34 cellular contexts compared by ENCODE assay signal in genomic region chr19:2361259-2362038, GRCh38. TPM values are rescaled to one million over a fixed set of nuclear protein-coding genes. Genes with fewer than 3 reads are reported as not detected.
A peak's percentile ranks its signal among the peaks of the same experiment; 100 is the strongest.
DNase-seq lines count a peak whose midpoint lies in the region; ATAC-seq, FAIRE-seq and TF ChIP-seq lines count a peak whose summit lies in the region.
"Had no signal": no experiment of that assay in that cellular context is flagged by ENCODE, and none has a peak within 500 bp of the region (broad histone marks: within the 10 kb centered on the region; RNA-seq: fewer than 3 reads in every experiment).

No MANE protein-coding gene starts in this region.

- no peaks in the 10 kb centered on the region for H3K79me2 ChIP-seq in GM23338 (replicated peaks; ENCODE audit: insufficient read depth)

- H3K9me3 ChIP-seq in BLaER1 treated with 17β-estradiol and CSF1 and Interleukin-3, amounts not matched to agents 10 nM and 100 nM (replicated peaks in 1 of 11): peaks cover 0 to 7% (median 2%) of the 10 kb centered on the region in 11 experiments; a peak in 6 of 22 replicates
- H3K9me3 ChIP-seq: Caco-2, transverse colon had no signal

- H3K9me3 Mint-ChIP-seq in GM23338: no peaks in the 10 kb centered on the region; the same call in 2 of the 3 replicates
- H3K9me3 Mint-ChIP-seq: activated naive CD8-positive, alpha-beta T cell treated with anti-CD3 and anti-CD28 coated beads, Interleukin-2, amount 50 U/mL, for 24 hours; activated T-cell treated with anti-CD3 and anti-CD28 coated beads, Interleukin-2, amount 50 U/mL, for 72 hours had no signal

- H3K4me1 Mint-ChIP-seq in GM23338: peaks cover 5% of the 10 kb centered on the region
- H3K4me1 Mint-ChIP-seq: CD14-positive monocyte had no signal

- no peaks in the 10 kb centered on the region for H3K36me3 ChIP-seq in BLaER1 treated with 17β-estradiol and CSF1 and Interleukin-3, amounts not matched to agents 10 nM and 100 nM
- no peaks in the 10 kb centered on the region for H3K36me3 ChIP-seq in GM23338 (ENCODE audit: insufficient read depth)
- H3K36me3 ChIP-seq: transverse colon had no signal

- no peak overlapping the region for H3K27ac ChIP-seq in BLaER1 treated with 17β-estradiol and CSF1 and Interleukin-3, amounts not matched to agents 10 nM and 100 nM
- H3K27ac ChIP-seq in GM23338 (ENCODE audit: low read depth): no peak overlapping the region
- H3K27ac ChIP-seq: coronary artery, transverse colon had no signal

- H3K36me3 Mint-ChIP-seq in GM23338 (ENCODE audit: low read depth): no peaks in the 10 kb centered on the region
- H3K36me3 Mint-ChIP-seq: CD14-positive monocyte, IgD-negative memory B cell, natural killer cell had no signal

- peaks cover 0 to 31% (median 23%) of the 10 kb centered on the region in 10 experiments; a peak in 17 of 20 replicates for H3K4me1 ChIP-seq in BLaER1 treated with 17β-estradiol and CSF1 and Interleukin-3, amounts not matched to agents 10 nM and 100 nM
- no peaks in the 10 kb centered on the region; the same call in 1 of the 2 replicates for H3K4me1 ChIP-seq in GM23338 (ENCODE audit: insufficient read depth)
- H3K4me1 ChIP-seq: Caco-2 had no signal

- no peak overlapping the region for H3K4me3 Mint-ChIP-seq in GM23338
- H3K4me3 Mint-ChIP-seq: activated naive CD8-positive, alpha-beta T cell treated with anti-CD3 and anti-CD28 coated beads, Interleukin-2, amount 50 U/mL, for 24 hours; activated T-cell treated with anti-CD3 and anti-CD28 coated beads, Interleukin-2, amount 50 U/mL, for 72 hours; IgD-negative memory B cell; natural killer cell had no signal

- H2AFZ ChIP-seq in GM23338: no peak overlapping the region

- peaks cover 12% of the 10 kb centered on the region for H3K27me3 Mint-ChIP-seq in GM23338 (ENCODE audit: insufficient read depth, low read depth, poor library complexity)

- peak overlapping the region in 8 of 11 experiments; percentile 26 to 48 (median 40); a peak in 12 of 22 replicates for H3K4me2 ChIP-seq in BLaER1 treated with 17β-estradiol and CSF1 and Interleukin-3, amounts not matched to agents 10 nM and 100 nM
- H3K4me2 ChIP-seq in GM23338: no peak overlapping the region

- no peak overlapping the region for H3K4me3 ChIP-seq in BLaER1 treated with 17β-estradiol and CSF1 and Interleukin-3, amounts not matched to agents 10 nM and 100 nM
- no peak overlapping the region for H3K4me3 ChIP-seq in GM23338
- H3K4me3 ChIP-seq: coronary artery, transverse colon had no signal

- no peak overlapping the region for H3K9ac ChIP-seq in BLaER1 treated with 17β-estradiol and CSF1 and Interleukin-3, amounts not matched to agents 10 nM and 100 nM

- ATAC-seq in GM23338: peak; percentile 32
- no peak for ATAC-seq in HG03045 (IDR thresholded peaks at IDR 0.05; ENCODE audit: unreplicated experiment)
- ATAC-seq: activated naive CD8-positive, alpha-beta T cell treated with anti-CD3 and anti-CD28 coated beads, Interleukin-2, amount 50 U/mL, for 24 hours; PC-3 had no signal

- no peak for FAIRE-seq in HTR-8/SVneo (lab: Jason Lieb, UNC)

- no peak overlapping the region for H3K27ac Mint-ChIP-seq in GM23338
- H3K27ac Mint-ChIP-seq: activated naive CD8-positive, alpha-beta T cell treated with anti-CD3 and anti-CD28 coated beads, Interleukin-2, amount 50 U/mL, for 24 hours; activated T-cell treated with anti-CD3 and anti-CD28 coated beads, Interleukin-2, amount 50 U/mL, for 72 hours; CD14-positive monocyte; IgD-negative memory B cell; natural killer cell had no signal

- H3K27me3 ChIP-seq in BLaER1 treated with 17β-estradiol and CSF1 and Interleukin-3, amounts not matched to agents 10 nM and 100 nM: peaks cover 32 to 43% (median 38%) of the 10 kb centered on the region in 11 experiments
- no peaks in the 10 kb centered on the region for H3K27me3 ChIP-seq in GM23338 (ENCODE audit: insufficient read depth)

- H4K20me1 ChIP-seq in BLaER1 treated with 17β-estradiol and CSF1 and Interleukin-3, amounts not matched to agents 10 nM and 100 nM: peaks cover 0 to 5% (median 0%) of the 10 kb centered on the region in 11 experiments; a peak in 4 of 22 replicates
- no peaks in the 10 kb centered on the region for H4K20me1 ChIP-seq in GM23338 (replicated peaks; ENCODE audit: insufficient read depth)

- peaks cover 4% of the 10 kb centered on the region; the same call in 1 of the 2 replicates for H3F3A ChIP-seq in GM23338 (replicated peaks; ENCODE audit: low read depth)

- no peaks in the 10 kb centered on the region for H3K9me2 ChIP-seq in GM23338 (ENCODE audit: insufficient read depth)

- TF ChIP-seq CTCF in GM23338 (conservative IDR thresholded peaks at IDR 0.05; ENCODE audit: low read depth in 2 of 2): no peak

- DNase-seq in GM23338 (ENCODE audit: low spot score) (no peak), epidermal melanocyte (ENCODE audit: insufficient read length, low spot score) (peak; percentile 8), HTR-8/SVneo (ENCODE audit: insufficient read length, low spot score) (no peak)
- DNase-seq: activated CD4-positive, alpha-beta T cell treated with anti-CD3 and anti-CD28 coated beads, Interleukin-2, amount 50 U/mL, for 48 hours; activated CD4-positive, CD25-positive, alpha-beta regulatory T cell treated with anti-CD3 and anti-CD28 coated beads, Interleukin-2, amount 50 U/mL, for 72 hours; activated naive CD8-positive, alpha-beta T cell treated with anti-CD3 and anti-CD28 coated beads, Interleukin-2, amount 50 U/mL, for 24 hours; activated T-cell treated with anti-CD3 and anti-CD28 coated beads, Interleukin-2, amount 50 U/mL, for 72 hours; Caco-2; caudate nucleus; DMS79 treated with DMSO at 0.1 percent for 48 hours; effector memory CD4-positive, alpha-beta T cell; GDM1; hypothalamus; left colon; natural killer cell; NCI-H1694; NCI-H2171; NCI-H524; occipital lobe; PC-3; Right ventricle myocardium superior; stimulated activated CD4-positive, alpha-beta T cell treated with anti-CD3 and anti-CD28 coated beads, Interleukin-15, amount 100 ng/mL, for 24 hours; stimulated activated CD4-positive, alpha-beta T cell treated with anti-CD3 and anti-CD28 coated beads, Interleukin-4, amount 100 ng/mL, for 4 hours; T-helper 2 cell; transverse colon had no signal

TF ChIP-seq in GM23338, 12 proteins besides CTCF, POLR2A, EP300 and RAD21:
- TF ChIP-seq JUNB (IDR thresholded peaks at IDR 0.05; ENCODE audit: unreplicated experiment): no peak
- no peak for TF ChIP-seq CREB1 (CRISPR knock-in tag; IDR thresholded peaks at IDR 0.05; ENCODE audit: low read depth)
- TF ChIP-seq STAT1 (IDR thresholded peaks at IDR 0.05; ENCODE audit: unreplicated experiment): no peak

RNA-seq across cellular contexts. Expression of gene TMPRSS9, which starts 1.4 kb away (rescaled TPM):
- total RNA-seq in GM23338 (2014; rRNA removed; shearing (Covaris generic)): 0.16 and 0.28 TPM in 2 replicates
- polyA plus RNA-seq in GM23338 (2016; fragmentation: Nextera tagmentation; extraction: Ambion mirVana): 0.05 and 0.38 TPM in 2 replicates
- total RNA-seq: epithelial cell of proximal tubule, natural killer cell, PC-3, pulmonary artery endothelial cell, Right ventricle myocardium superior, subcutaneous adipose tissue had no signal
- polyA plus RNA-seq: IgD-negative memory B cell had no signal

RNA-seq across cellular contexts. Expression of gene SPPL2B, which starts 33.0 kb away (rescaled TPM):
- 51.0 and 53.3 TPM in 2 replicates for total RNA-seq in GM23338 (2014; rRNA removed; shearing (Covaris generic))
- polyA plus RNA-seq in GM23338 (2016; fragmentation: Nextera tagmentation; extraction: Ambion mirVana): 21.1 and 23.5 TPM in 2 replicates

RNA-seq across cellular contexts. Expression of gene LSM7, which starts 33.1 kb away (rescaled TPM):
- total RNA-seq in GM23338 (2014; rRNA removed; shearing (Covaris generic)): 197 and 299 TPM in 2 replicates
- polyA plus RNA-seq in GM23338 (2016; fragmentation: Nextera tagmentation; extraction: Ambion mirVana): 409 and 434 TPM in 2 replicates

RNA-seq across cellular contexts. Expression of gene LINGO3, which starts 53.5 kb away (rescaled TPM):
- 0.45 and 1.9 TPM in 2 replicates for total RNA-seq in GM23338 (2014; rRNA removed; shearing (Covaris generic))
- 0.29 and 0.40 TPM in 2 replicates for polyA plus RNA-seq in GM23338 (2016; fragmentation: Nextera tagmentation; extraction: Ambion mirVana)
- total RNA-seq: activated T-cell treated with anti-CD3 and anti-CD28 coated beads, Interleukin-2, amount 50 U/mL, for 72 hours; epithelial cell of proximal tubule; left colon; lung microvascular endothelial cell; PC-3; pulmonary artery endothelial cell; Right ventricle myocardium superior; subcutaneous adipose tissue had no signal
